Comparison of ENCODE assay signal across 8 cellular contexts in genomic region chr12:32106153-32106516, GRCh38. TPM values are rescaled to one million over a fixed set of nuclear protein-coding genes. Genes with fewer than 3 reads are reported as not detected.
A peak's percentile ranks its signal among the peaks of the same experiment; 100 is the strongest.
DNase-seq lines count a peak whose midpoint lies in the region; ATAC-seq and TF ChIP-seq lines count a peak whose summit lies in the region.

No MANE protein-coding gene starts in this region.

- no peaks in the 10 kb centered on the region for H3K36me3 ChIP-seq in brain microvascular endothelial cell (replicated peaks)
- no peaks in the 10 kb centered on the region for H3K36me3 ChIP-seq in uterus

- in situ Hi-C loops in brain microvascular endothelial cell (cut with HindIII; ENCODE audit: low pct_ligation_motif_present, low sequenced_read_pairs) = no loop called here

- no peaks in the 10 kb centered on the region for H3K9me3 ChIP-seq in uterus

- intact Hi-C loops in uterus (cut with DNase I; ENCODE audit: low total_unique reads) = no loop called here

- peaks cover 0 to 6% of the 10 kb centered on the region in 2 donors for H3K4me1 ChIP-seq in uterus

- H3K27ac ChIP-seq in brain microvascular endothelial cell (peak overlapping the region; percentile 78), uterus (peak overlapping the region; percentile 95)

- H3K27me3 ChIP-seq in brain microvascular endothelial cell (replicated peaks) (no peaks in the 10 kb centered on the region), uterus (no peaks in the 10 kb centered on the region)

- peak; percentile 17 for DNase-seq in Ammon's horn (ENCODE audit: low spot score)
- no peak for DNase-seq in brain microvascular endothelial cell
- peak; percentile 14 for DNase-seq in medulla oblongata (ENCODE audit: extremely low spot score)
- DNase-seq in uterus = peak in 1 of 2 donors; percentile 37
- DNase-seq in CD1c-positive myeloid dendritic cell (ENCODE audit: extremely low spot score) = no peak

- TF ChIP-seq POLR2A in uterus (IDR thresholded peaks at IDR 0.05) = no peak

- H3K4me3 ChIP-seq in brain microvascular endothelial cell (ENCODE audit: low read depth, low read length) = peak overlapping the region; percentile 74
- peak overlapping the region; percentile 86 to 95 for H3K4me3 ChIP-seq in uterus

- ATAC-seq in HG03045 (IDR thresholded peaks at IDR 0.05; ENCODE audit: unreplicated experiment) (peak; percentile 11), GM21529 (IDR thresholded peaks at IDR 0.05; ENCODE audit: unreplicated experiment) (no peak), GM18498 (IDR thresholded peaks at IDR 0.05; ENCODE audit: unreplicated experiment) (no peak)

- no peak for TF ChIP-seq CTCF in brain microvascular endothelial cell (IDR thresholded peaks at IDR 0.05; ENCODE audit: low read depth, low read length, missing control alignments)
- no peak for TF ChIP-seq CTCF in uterus (IDR thresholded peaks at IDR 0.05)

RNA-seq across cellular contexts. Expression of gene BICD1, which starts 0.5 kb away (rescaled TPM):
- 100 to 1,000 TPM in 1 of 4 donors, 10 to 100 TPM in 3; 19.4 to 219 (median 40.9) TPM for total RNA-seq in uterus

Comparison
In these comparisons a context has a peak if more than half of its experiments do, and no peak if none do; other contexts are left out.
1. DNase-seq: peak in Ammon's horn (single experiment) and medulla oblongata (single experiment); none in brain microvascular endothelial cell (single experiment) and CD1c-positive myeloid dendritic cell (single experiment).